Comparison of ENCODE assay signal across 20 cellular contexts in the genomic region with DNA sequence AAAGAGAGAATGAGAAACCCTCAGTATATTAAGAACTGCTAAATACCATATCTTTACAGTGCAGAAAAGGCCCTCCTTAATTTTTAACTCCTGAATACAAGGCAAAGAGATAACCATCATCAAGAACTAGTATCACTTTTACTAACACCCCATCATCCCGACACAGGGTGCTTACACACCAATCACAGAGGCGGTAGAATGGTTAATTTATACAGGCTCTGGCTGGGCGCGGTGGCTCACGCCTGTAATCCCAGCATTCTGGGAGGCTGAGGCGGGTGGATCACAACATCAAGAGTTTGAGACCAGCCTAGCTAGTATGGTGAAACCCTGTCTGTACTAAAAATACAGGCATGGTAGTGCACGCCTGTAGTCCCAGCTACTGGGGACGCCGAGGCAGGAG. TPM values are rescaled to one million over a fixed set of nuclear protein-coding genes. Genes with fewer than 3 reads are reported as not detected.
DNase-seq lines count a peak whose midpoint lies in the region; ATAC-seq and TF ChIP-seq lines count a peak whose summit lies in the region.
"Had no signal": no experiment of that assay in that cellular context is flagged by ENCODE, and none has a peak within 500 bp of the region (broad histone marks: within the 10 kb centered on the region; RNA-seq: fewer than 3 reads in every experiment).

No MANE protein-coding gene starts in this region.

- H3K9me3 ChIP-seq in Peyer's patch = no peaks in the 10 kb centered on the region
- no peaks in the 10 kb centered on the region for H3K9me3 ChIP-seq in prostate gland
- H3K9me3 ChIP-seq: ascending aorta, MG63, upper lobe of right lung had no signal

- DNase-seq in stimulated activated CD4-positive, alpha-beta T cell treated with anti-CD3 and anti-CD28 coated beads, Interleukin-15, amount 100 ng/mL, for 24 hours = peak; percentile 27
- DNase-seq in stimulated activated CD4-positive, alpha-beta T cell treated with anti-CD3 and anti-CD28 coated beads, Interleukin-2, amount 100 ng/mL, for 24 hours = no peak
- no peak for DNase-seq in T-cell
- no peak for DNase-seq in stimulated activated naive CD8-positive, alpha-beta T cell treated with anti-CD3 and anti-CD28 coated beads, Interleukin-15, amount 100 ng/mL, for 72 hours
- no peak for DNase-seq in Peyer's patch
- no peak for DNase-seq in prostate gland (ENCODE audit: low spot score)
- DNase-seq: activated gamma-delta T cell treated with Interleukin-2 at 50 U/mL for 16 hours; effector CD4-positive, alpha-beta T cell; EL; mesenchymal stem cell; MG63; NCI-H1436; NCI-H524 treated with DMSO at 0.1 percent for 48 hours; stimulated activated CD4-positive, alpha-beta T cell treated with anti-CD3 and anti-CD28 coated beads, Interleukin-2, amount 100 ng/mL, for 48 hours; upper lobe of right lung had no signal

- WGBS in prostate gland = 96% methylated on average over 9 of the region's 9 CpGs

- H3K4me1 ChIP-seq in Peyer's patch = peaks cover 0 to 40% (median 10%) of the 10 kb centered on the region in 4 donors
- H3K4me1 ChIP-seq in prostate gland (replicated peaks) = peaks cover 15% of the 10 kb centered on the region

- no peaks in the 10 kb centered on the region for H3K27me3 Mint-ChIP-seq in T-cell
- H3K27me3 Mint-ChIP-seq in brain = peaks cover 11% of the 10 kb centered on the region
- H3K27me3 Mint-ChIP-seq in stimulated activated naive CD8-positive, alpha-beta T cell treated with anti-CD3 and anti-CD28 coated beads, Interleukin-15, amount 100 ng/mL, for 72 hours = no peaks in the 10 kb centered on the region
- H3K27me3 Mint-ChIP-seq: IgD-negative memory B cell had no signal

- H3K4me1 Mint-ChIP-seq in T-cell = peaks cover 77 to 82% (median 79%) of the 10 kb centered on the region in 3 donors
- H3K4me1 Mint-ChIP-seq in brain = peaks cover 78% of the 10 kb centered on the region
- H3K4me1 Mint-ChIP-seq in stimulated activated naive CD8-positive, alpha-beta T cell treated with anti-CD3 and anti-CD28 coated beads, Interleukin-15, amount 100 ng/mL, for 72 hours = peaks cover 75% of the 10 kb centered on the region

- H3K36me3 ChIP-seq in Peyer's patch = peaks cover 0 to 20% (median 0%) of the 10 kb centered on the region in 3 donors
- no peaks in the 10 kb centered on the region for H3K36me3 ChIP-seq in prostate gland

- TF ChIP-seq CTCF in brain (conservative IDR thresholded peaks at IDR 0.05) (no peak), Peyer's patch (IDR thresholded peaks at IDR 0.05) (no peak), prostate gland (IDR thresholded peaks at IDR 0.05) (no peak)

- H3K36me3 Mint-ChIP-seq in T-cell (peaks cover 12% of the 10 kb centered on the region), brain (peaks cover 40% of the 10 kb centered on the region)
- H3K36me3 Mint-ChIP-seq: IgD-negative memory B cell had no signal

- CTCF ChIA-PET in T-cell (lab: Charles Lee) = interaction anchor here (0.6 to 3.1 kb wide), 4 partner anchors 13 to 355 kb away, joined by 3 to 15 read pairs (median 5); a partner anchor contains a TSS

- no peak for TF ChIP-seq POLR2A in Peyer's patch (IDR thresholded peaks at IDR 0.05)
- TF ChIP-seq POLR2A in prostate gland (IDR thresholded peaks at IDR 0.05) = no peak

- POLR2A ChIA-PET in T-cell (lab: Charles Lee) = no interaction called here

- ATAC-seq in T-cell (replicated peaks in 1 of 4) = no peak
- ATAC-seq in stimulated activated naive CD8-positive, alpha-beta T cell treated with anti-CD3 and anti-CD28 coated beads, Interleukin-15, amount 100 ng/mL, for 72 hours = no peak
- ATAC-seq: esophagus mucosa, upper lobe of right lung had no signal

- H3K4me3 ChIP-seq in Peyer's patch (no peak overlapping the region), prostate gland (no peak overlapping the region)
- H3K4me3 ChIP-seq: ascending aorta, MG63, upper lobe of right lung had no signal

- H3K9me3 Mint-ChIP-seq in T-cell (no peaks in the 10 kb centered on the region), brain (no peaks in the 10 kb centered on the region)
- no peaks in the 10 kb centered on the region for H3K9me3 Mint-ChIP-seq in stimulated activated naive CD8-positive, alpha-beta T cell treated with anti-CD3 and anti-CD28 coated beads, Interleukin-15, amount 100 ng/mL, for 72 hours
- H3K9me3 Mint-ChIP-seq: IgD-negative memory B cell, nephron had no signal

- H3K27me3 ChIP-seq in Peyer's patch = no peaks in the 10 kb centered on the region
- H3K27me3 ChIP-seq in prostate gland (replicated peaks; ENCODE audit: insufficient read depth) = no peaks in the 10 kb centered on the region
- H3K27me3 ChIP-seq: ascending aorta, MG63, upper lobe of right lung had no signal

- H3K4me3 Mint-ChIP-seq in T-cell (peak overlapping the region in 2 of 3 donors; percentile 10 to 29), brain (peak overlapping the region; percentile 6 to 81 (median 58))
- H3K4me3 Mint-ChIP-seq in stimulated activated naive CD8-positive, alpha-beta T cell treated with anti-CD3 and anti-CD28 coated beads, Interleukin-15, amount 100 ng/mL, for 72 hours = peak overlapping the region; percentile 19 to 24

- no peak overlapping the region for H3K27ac ChIP-seq in Peyer's patch
- H3K27ac ChIP-seq in prostate gland = no peak overlapping the region
- H3K27ac ChIP-seq: ascending aorta, upper lobe of right lung had no signal

- intact Hi-C loops in prostate gland (cut with DNase I) = no loop called here

- H3K27ac Mint-ChIP-seq in T-cell (peak overlapping the region; percentile 60 to 71), brain (peak overlapping the region in 4 of 5 experiments; percentile 26 to 80 (median 46))
- no peak overlapping the region for H3K27ac Mint-ChIP-seq in stimulated activated naive CD8-positive, alpha-beta T cell treated with anti-CD3 and anti-CD28 coated beads, Interleukin-15, amount 100 ng/mL, for 72 hours
- H3K27ac Mint-ChIP-seq: IgD-negative memory B cell had no signal

RNA-seq across cellular contexts. Expression of a gene that starts 4.2 kb away (rescaled TPM):
- total RNA-seq in T-cell (10 to 100 TPM; 28.1 to 49.9 (median 37.7) TPM), Peyer's patch (10 to 100 TPM; 15.2 to 23.1 (median 17.1) TPM), prostate gland (10 to 100 TPM; 19.8 to 24.0 TPM)
- polyA plus RNA-seq in brain (ENCODE audit: insufficient read depth, low read depth, low replicate concordance) = 26.2 TPM

RNA-seq across cellular contexts. Expression of a gene that starts 14.9 kb away (rescaled TPM):
- total RNA-seq in T-cell (100 to 1,000 TPM in 3 of 5 donors, 10 to 100 TPM in 2; 82.6 to 132 (median 111) TPM), Peyer's patch (10 to 100 TPM in 1 of 4 donors, 1 to 10 TPM in 3; 1.9 to 12.4 (median 5.2) TPM), prostate gland (10 to 100 TPM; 10.1 to 12.9 TPM)
- polyA plus RNA-seq in brain (ENCODE audit: insufficient read depth, low read depth, low replicate concordance) = 34.7 TPM

Comparison
In these comparisons a context has a peak if more than half of its experiments do, and no peak if none do; other contexts are left out.
1. H3K27ac Mint-ChIP-seq: peak in T-cell (2 of 2) and brain (4 of 5); none in stimulated activated naive CD8-positive, alpha-beta T cell treated with anti-CD3 and anti-CD28 coated beads, Interleukin-15, amount 100 ng/mL, for 72 hours (0 of 2).
2. RNA of a gene that starts 14.9 kb away (total RNA-seq): 82.6 to 132 TPM in T-cell; 10.1 to 12.9 TPM in prostate gland and 1.9 to 12.4 TPM in Peyer's patch; every median in the first group is over 4 times any median in the second.
3. Peak in every context shown above with its lines, with median percentiles within 50 percentile points of each other: H3K4me3 Mint-ChIP-seq.